ENCODE assay signal across 18 cellular contexts in the genomic region with DNA sequence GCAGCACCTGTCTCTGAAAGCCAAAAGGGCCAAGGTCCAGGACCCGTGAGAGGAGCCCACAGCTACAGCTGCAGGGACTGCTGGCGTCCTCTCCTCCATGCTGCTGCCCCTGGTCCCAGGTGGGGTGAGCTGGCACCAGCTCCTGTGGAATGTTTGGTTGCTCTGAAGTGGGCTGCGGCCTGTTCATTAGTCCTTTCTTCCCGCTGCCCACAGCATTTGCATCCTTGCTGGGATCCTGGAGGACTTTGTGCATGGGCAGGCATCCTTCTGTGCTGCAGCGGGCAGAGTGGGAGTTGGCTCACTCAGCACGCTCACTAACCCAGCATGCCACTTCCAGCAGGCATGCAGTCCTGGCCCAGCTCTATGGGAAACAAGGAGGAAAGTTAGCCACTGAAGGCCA.
"Had no signal": no experiment of that assay in that cellular context is flagged by ENCODE, and none has a peak within 500 bp of the region (broad histone marks: within the 10 kb centered on the region; RNA-seq: fewer than 3 reads in every experiment).

No MANE protein-coding gene starts in this region.

- DNase-seq: colonic mucosa; dermis blood vessel endothelial cell; foreskin keratinocyte; heart left ventricle; hippocampal formation; left colon; left ventricle myocardium superior; mesendoderm; natural killer cell; nucleus accumbens; ovary; right cardiac atrium; stimulated activated CD4-positive, alpha-beta T cell treated with anti-CD3 and anti-CD28 coated beads, Interleukin-4, amount 100 ng/mL, for 1 hour; stimulated activated CD8-positive, alpha-beta memory T cell treated with anti-CD3 and anti-CD28 coated beads, Interleukin-4, amount 100 ng/mL, for 48 hours; stimulated activated naive CD8-positive, alpha-beta T cell treated with anti-CD3 and anti-CD28 coated beads, Interleukin-15, Interleukin-2, amounts not matched to agents 100 U/mL and 50 U/mL, for 24 hours; testis had no signal

- H3K9me3 ChIP-seq: colonic mucosa, heart left ventricle, ovary, testis, tibial nerve had no signal

- H3K4me1 ChIP-seq: colonic mucosa, heart left ventricle, testis, tibial nerve had no signal

- ATAC-seq: foreskin keratinocyte; heart left ventricle; left colon; left ventricle myocardium superior; natural killer cell; right cardiac atrium; stimulated activated effector memory CD8-positive, alpha-beta T cell treated with anti-CD3 and anti-CD28 coated beads, Interleukin-12 subunit alpha, Interleukin-12 subunit beta, amount 100 ng/mL, for 72 hours; stimulated activated naive CD8-positive, alpha-beta T cell treated with anti-CD3 and anti-CD28 coated beads, Interleukin-15, Interleukin-2, amounts not matched to agents 100 U/mL and 50 U/mL, for 24 hours had no signal

- H3K4me3 ChIP-seq: colonic mucosa, heart left ventricle, ovary, testis, tibial nerve had no signal

- H3K27ac ChIP-seq: colonic mucosa, foreskin keratinocyte, ovary, testis, tibial nerve had no signal

- H3K36me3 ChIP-seq: colonic mucosa, ovary had no signal

- H3K27me3 ChIP-seq: colonic mucosa, foreskin keratinocyte, heart left ventricle, ovary, testis, tibial nerve had no signal
